Comparison of ENCODE assay signal across 8 cellular contexts in the genomic region with DNA sequence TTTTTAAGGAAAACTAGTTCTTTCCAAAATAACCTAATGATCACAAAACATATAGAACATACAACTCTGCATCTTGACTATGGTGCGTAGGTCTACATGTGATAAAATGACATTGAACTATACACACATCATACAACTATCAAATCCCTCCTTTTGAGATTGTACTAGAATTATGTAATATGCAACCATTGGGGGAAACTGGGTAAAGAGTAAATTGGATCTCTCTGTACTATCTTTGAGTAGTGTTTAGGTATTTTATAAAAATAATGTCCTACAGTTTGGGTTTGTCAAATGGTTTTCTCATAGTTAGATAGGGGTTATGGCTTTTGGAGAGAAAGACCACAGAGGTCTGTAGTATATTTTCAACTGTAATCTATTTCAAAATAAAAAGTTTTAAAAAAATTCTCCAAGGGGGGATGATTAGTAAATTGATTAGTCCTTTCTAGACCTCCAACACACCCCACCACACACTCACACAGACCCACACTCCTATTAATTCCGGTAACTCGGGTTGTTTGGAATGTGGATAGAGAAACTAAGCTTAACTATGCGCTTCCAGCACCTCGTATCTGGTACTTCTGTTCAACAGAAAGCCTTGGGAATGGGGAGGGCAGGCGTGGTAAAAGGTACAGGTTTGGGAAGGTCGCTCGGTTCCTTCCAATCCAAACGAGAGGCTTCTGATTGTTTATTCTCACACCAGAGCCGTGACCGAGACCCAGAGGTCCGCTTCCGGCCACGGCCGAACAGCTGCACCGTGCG. TPM values are rescaled to one million over a fixed set of nuclear protein-coding genes. Genes with fewer than 3 reads are reported as not detected.
A peak's percentile ranks its signal among the peaks of the same experiment; 100 is the strongest.
DNase-seq lines count a peak whose midpoint lies in the region; ATAC-seq, FAIRE-seq and TF ChIP-seq lines count a peak whose summit lies in the region.

No MANE protein-coding gene starts in this region.

- no peaks in the 10 kb centered on the region for H3K9me3 ChIP-seq in Karpas-422 (ENCODE audit: low read length)
- no peaks in the 10 kb centered on the region for H3K9me3 ChIP-seq in K562 (replicated peaks; ENCODE audit: control insufficient read depth, insufficient read depth, low read depth, low read length)
- H3K9me3 ChIP-seq in upper lobe of left lung: no peaks in the 10 kb centered on the region

- H3K4me1 ChIP-seq in Karpas-422 (ENCODE audit: low read length) (peaks cover 40% of the 10 kb centered on the region), K562 (replicated peaks in 1 of 2; ENCODE audit: control insufficient read depth in 2 of 2, insufficient read depth in 2 of 2, low read length in 2 of 2) (peaks cover 7 to 9% of the 10 kb centered on the region in 2 experiments; a peak in 4 of 5 replicates), upper lobe of left lung (peaks cover 23 to 33% (median 26%) of the 10 kb centered on the region in 4 donors)

- no peaks in the 10 kb centered on the region for H3K27me3 ChIP-seq in Karpas-422 (ENCODE audit: low read length)
- no peaks in the 10 kb centered on the region for H3K27me3 ChIP-seq in K562 (ENCODE audit: control insufficient read depth in 2 of 2, insufficient read depth in 2 of 2, low read length in 2 of 2)
- H3K27me3 ChIP-seq in upper lobe of left lung: no peaks in the 10 kb centered on the region

- H3K4me3 Mint-ChIP-seq in memory B cell: peak overlapping the region; percentile 82

- peaks cover 23% of the 10 kb centered on the region for H4K20me1 ChIP-seq in Karpas-422 (ENCODE audit: insufficient read depth, low read depth, low read length)
- H4K20me1 ChIP-seq in K562 (replicated peaks; ENCODE audit: control insufficient read depth, insufficient read depth, low read length): peaks cover 19% of the 10 kb centered on the region

- TSS peak; percentile 93 for BruUV-seq in K562 (replicated peaks; lab: Mats Ljungman, UMichigan)

- peak overlapping the region; percentile 89 for H3K27ac ChIP-seq in Karpas-422 (ENCODE audit: low read length)
- peak overlapping the region; percentile 91 for H3K27ac ChIP-seq in K562 (ENCODE audit: extremely low read depth, low read depth, low read length)
- peak overlapping the region; percentile 90 to 96 (median 94) for H3K27ac ChIP-seq in upper lobe of left lung

- H3K27me3 Mint-ChIP-seq in memory B cell: no peaks in the 10 kb centered on the region

- intact Hi-C loops in K562 (cut with micrococcal nuclease): loop anchor here (10.0 kb wide), 1 partner anchor 191 kb away; the partner anchor contains the start of gene SLC30A6

- ATAC-seq in K562 (no peak), memory B cell (ENCODE audit: low read depth) (peak; percentile 1), upper lobe of left lung (ENCODE audit: low FRiP score in 2 of 2) (no peak), HG03571 (IDR thresholded peaks at IDR 0.05; ENCODE audit: unreplicated experiment) (no peak), GM19395 (IDR thresholded peaks at IDR 0.05; ENCODE audit: unreplicated experiment) (no peak)

- WGBS in K562 (ENCODE audit: insufficient coverage, low coverage, missing lambda C conversion rate): 5% methylated on average over 17 of the region's 17 CpGs
- WGBS in upper lobe of left lung, 2 donors: 9 to 18% methylated on average over 5 to 12 of the region's 17 CpGs

- in situ Hi-C loops in K562 (cut with MboI): no loop called here

- H3K79me2 ChIP-seq in Karpas-422 (ENCODE audit: low read length) (peaks cover 51% of the 10 kb centered on the region), K562 (ENCODE audit: control insufficient read depth, insufficient read depth, low read length) (peaks cover 49% of the 10 kb centered on the region)

- TF ChIP-seq EP300 in K562 (IDR thresholded peaks at IDR 0.05; ENCODE audit: low read length) (no peak), upper lobe of left lung (IDR thresholded peaks at IDR 0.05) (no peak)

- FAIRE-seq in K562 (lab: Jason Lieb, UNC): peak; percentile 73

- H2AFZ ChIP-seq in Karpas-422 (ENCODE audit: low read length): peak overlapping the region; percentile 13; the same call in 1 of the 2 replicates
- H2AFZ ChIP-seq in K562 (ENCODE audit: low read depth, low read length): peak overlapping the region; percentile 82

- H3K9me1 ChIP-seq in K562 (ENCODE audit: control insufficient read depth, insufficient read depth, low read length): no peaks in the 10 kb centered on the region

- no peak for TF ChIP-seq RAD21 in K562 (CRISPR knock-in tag; conservative IDR thresholded peaks at IDR 0.05 in 1 of 2, IDR thresholded peaks at IDR 0.05 in 1 of 2)

- H3K9ac ChIP-seq in Karpas-422 (ENCODE audit: low read length): peak overlapping the region; percentile 100
- peak overlapping the region; percentile 93 to 95 for H3K9ac ChIP-seq in K562 (ENCODE audit: insufficient read depth in 1 of 2, low read depth in 2 of 2, low read length in 2 of 2)

- TF ChIP-seq POLR2A in K562 (conservative IDR thresholded peaks at IDR 0.05): no peak
- TF ChIP-seq POLR2A in upper lobe of left lung (IDR thresholded peaks at IDR 0.05): no peak

- peak overlapping the region; percentile 99 for H3K4me3 ChIP-seq in GM12865 (ENCODE audit: low read depth, low read length)
- peak overlapping the region; percentile 99 for H3K4me3 ChIP-seq in Karpas-422 (ENCODE audit: low read length)
- H3K4me3 ChIP-seq in K562: peak overlapping the region; percentile 87
- H3K4me3 ChIP-seq in upper lobe of left lung: peak overlapping the region; percentile 66 to 90 (median 74)

- TF ChIP-seq CTCF in GM12865 (IDR thresholded peaks at IDR 0.05; ENCODE audit: insufficient read depth, low read depth, low read length, missing control alignments) (no peak), K562 (IDR thresholded peaks at IDR 0.05 in 2 of 3, conservative IDR thresholded peaks at IDR 0.05 in 1 of 3; ENCODE audit: insufficient read depth in 2 of 3, low read depth in 1 of 3, low read length in 3 of 3) (no peak), upper lobe of left lung (IDR thresholded peaks at IDR 0.05) (no peak)

- H3K9me3 Mint-ChIP-seq in memory B cell: no peaks in the 10 kb centered on the region

- no peak for DNase-seq in GM12865 (ENCODE audit: low read depth)
- DNase-seq in Karpas-422: no peak
- no peak for DNase-seq in K562 (ENCODE audit: extremely low read depth in 1 of 4, low spot score in 3 of 4)
- DNase-seq in memory B cell (ENCODE audit: low spot score in 2 of 2): no peak
- DNase-seq in upper lobe of left lung: no peak
- DNase-seq in SHP77 treated with DMSO at 0.1 percent for 48 hours (lab: John Stamatoyannopoulos, UW): no peak

- CTCF ChIA-PET in K562 (lab: Yijun Ruan, JAX; ENCODE audit: low intra/inter-chr PET ratio): no interaction called here

- POLR2A ChIA-PET in K562 (lab: Yijun Ruan, JAX): interaction anchor here (0.6 kb wide), 2 partner anchors 38 to 428 kb away, joined by 3 read pairs; no protein-coding TSS in a partner anchor

- H3K36me3 Mint-ChIP-seq in memory B cell: peaks cover 8% of the 10 kb centered on the region

- H3K4me2 ChIP-seq in Karpas-422 (ENCODE audit: low read depth, low read length, poor library complexity, severe bottlenecking): peak overlapping the region; percentile 93
- H3K4me2 ChIP-seq in K562 (ENCODE audit: insufficient read depth, low read length): peak overlapping the region; percentile 88

- H3K4me1 Mint-ChIP-seq in memory B cell: peaks cover 24% of the 10 kb centered on the region

- H3K9me2 ChIP-seq in Karpas-422 (replicated peaks; ENCODE audit: insufficient read depth, low read length): no peaks in the 10 kb centered on the region

- H3K36me3 ChIP-seq in Karpas-422 (ENCODE audit: insufficient read depth, low read length): peaks cover 22% of the 10 kb centered on the region
- peaks cover 21% of the 10 kb centered on the region for H3K36me3 ChIP-seq in K562 (ENCODE audit: control insufficient read depth, insufficient read depth, low read length)
- H3K36me3 ChIP-seq in upper lobe of left lung: no peaks in the 10 kb centered on the region

- peak overlapping the region; percentile 82 for H3K27ac Mint-ChIP-seq in memory B cell

TF ChIP-seq in K562, 482 proteins besides CTCF, POLR2A, EP300 and RAD21 (continues in another document):
- TF ChIP-seq ZBTB5 (IDR thresholded peaks at IDR 0.05): no peak

RNA-seq across cellular contexts. Expression of gene BIRC6, which starts 0.7 kb away (rescaled TPM):
- 121 and 182 TPM in 2 replicates for total RNA-seq in Karpas-422 (2014; rRNA removed; shearing (Covaris generic); ENCODE audit: low replicate concordance)
- 422 and 1,015 TPM in 2 replicates for total RNA-seq in K562 (2011; cell fraction: chromatin; rRNA removed; ENCODE audit: low replicate concordance)
- 144 and 218 TPM in 2 replicates for total RNA-seq in K562 (2011; cell fraction: nucleolus; rRNA removed)
- 276 and 284 TPM in 2 replicates for total RNA-seq in K562 (2011; cell fraction: nucleoplasm; rRNA removed)
- 49.8 and 73.8 TPM in 2 replicates for total RNA-seq in K562 (2014; rRNA removed)
- total RNA-seq in K562 (2014; rRNA removed; fragmentation: Illumina TruSeq; extraction: Trizol): 91.9 and 101 TPM in 2 replicates
- total RNA-seq in K562 (2015; rRNA removed; fragmentation: Illumina TruSeq; extraction: Trizol): 94.9 and 110 TPM in 2 replicates
- 72.1 and 73.8 TPM in 2 replicates for total RNA-seq in K562 (2021)
- 69.5 and 75.3 TPM in 2 replicates for polyA plus RNA-seq in K562 (2011; rRNA removed)
- polyA plus RNA-seq in K562 (2011; cell fraction: cytosol; rRNA removed): 51.1 and 59.8 TPM in 2 replicates
- polyA plus RNA-seq in K562 (2011; cell fraction: nucleus; rRNA removed): 104 and 136 TPM in 2 replicates
- 27.2 and 29.0 TPM in 2 replicates for polyA plus RNA-seq in K562 (2012)
- 34.1 and 37.1 TPM in 2 replicates for polyA plus RNA-seq in K562 (2014; fragmentation: Illumina TruSeq; extraction: Trizol)
- polyA plus RNA-seq in K562 (2014; fragmentation: Nextera tagmentation; extraction: Ambion mirVana): 10 to 100 TPM; 18.8 to 30.7 TPM
- 27.8 and 28.1 TPM in 2 replicates for polyA plus RNA-seq in K562 (2014; rRNA removed)
- polyA minus RNA-seq in K562 (2011; rRNA and poly(A)+ RNA removed): 792 and 858 TPM in 2 replicates
- polyA minus RNA-seq in K562 (2011; cell fraction: cytosol; rRNA and poly(A)+ RNA removed): 140 and 175 TPM in 2 replicates
- 201 and 344 TPM in 2 replicates for polyA minus RNA-seq in K562 (2011; cell fraction: nucleus; rRNA and poly(A)+ RNA removed)
- 100 to 1,000 TPM in 3 of 6 donors, 10 to 100 TPM in 3; 60.4 to 198 (median 101) TPM for total RNA-seq in upper lobe of left lung
